ENCODE assay signal across 18 cellular contexts in genomic region chr5:77398896-77399295, GRCh38.
DNase-seq lines count a peak whose midpoint lies in the region; ATAC-seq, FAIRE-seq and TF ChIP-seq lines count a peak whose summit lies in the region.
"Had no signal": no experiment of that assay in that cellular context is flagged by ENCODE, and none has a peak within 500 bp of the region (broad histone marks: within the 10 kb centered on the region; RNA-seq: fewer than 3 reads in every experiment).

No MANE protein-coding gene starts in this region.

- H3K18ac ChIP-seq in H1 (ENCODE audit: extremely low read depth, low read length) = no peak overlapping the region

- H3K14ac ChIP-seq in H1 (ENCODE audit: insufficient read length) = no peak overlapping the region

- H2BK20ac ChIP-seq in H1 (ENCODE audit: low read length) = no peak overlapping the region

- no peaks in the 10 kb centered on the region for H3K23me2 ChIP-seq in H1 (ENCODE audit: low read depth, low read length)

- H4K91ac ChIP-seq in H1 (replicated peaks; ENCODE audit: insufficient read length, low read length) = no peak overlapping the region

- H4K5ac ChIP-seq in H1 (ENCODE audit: insufficient read length, low read depth, low read length) = no peak overlapping the region

- no peaks in the 10 kb centered on the region for H3K79me1 ChIP-seq in H1 (ENCODE audit: low read depth, low read length)

- TF ChIP-seq CTCF in GM23338 (conservative IDR thresholded peaks at IDR 0.05; ENCODE audit: low read depth in 2 of 2) = no peak
- TF ChIP-seq CTCF in H1 (IDR thresholded peaks at IDR 0.05; ENCODE audit: control extremely low read depth in 1 of 3, insufficient read depth in 1 of 3, low read depth in 1 of 3, low read length in 3 of 3) = no peak

- no peak for TF ChIP-seq EP300 in H1 (IDR thresholded peaks at IDR 0.05; ENCODE audit: borderline replicate concordance in 1 of 2, low read depth in 2 of 2, low read length in 2 of 2)

- FAIRE-seq in H1 (lab: Jason Lieb, UNC) = no peak
- FAIRE-seq: RCC 7860 had no signal

- intact Hi-C loops in activated T-helper 1 cell treated with anti-CD3 and anti-CD28 coated beads, Interleukin-12 subunit alpha, Interleukin-12 subunit beta, Interleukin-2, Interleukin-4 antibody, amounts not matched to agents 30 ng/mL and 10 ng/mL and 1 ng/mL, durations not matched to agents 14 hours and 24 hours and 36 hours (cut with micrococcal nuclease) = no loop called here

- no peak overlapping the region for H3K27ac Mint-ChIP-seq in GM23338
- H3K27ac Mint-ChIP-seq in activated T-helper 1 cell treated with anti-CD3 and anti-CD28 coated beads, Interleukin-12 subunit alpha, Interleukin-12 subunit beta, Interleukin-2, Interleukin-4 antibody, amounts not matched to agents 30 ng/mL and 10 ng/mL and 1 ng/mL, durations not matched to agents 14 hours and 24 hours and 36 hours = no peak overlapping the region

- no peak overlapping the region for H3K4me3 Mint-ChIP-seq in GM23338
- H3K4me3 Mint-ChIP-seq in activated T-helper 1 cell treated with anti-CD3 and anti-CD28 coated beads, Interleukin-12 subunit alpha, Interleukin-12 subunit beta, Interleukin-2, Interleukin-4 antibody, amounts not matched to agents 30 ng/mL and 10 ng/mL and 1 ng/mL, durations not matched to agents 14 hours and 24 hours and 36 hours = no peak overlapping the region
- H3K4me3 Mint-ChIP-seq: CD4-positive, alpha-beta memory T cell had no signal

- CTCF ChIA-PET in H1 (lab: Charles Lee; ENCODE audit: partially characterized antibody) = interaction anchor here (1.3 kb wide), 1 partner anchor 19 kb away, joined by 3 read pairs; no protein-coding TSS in a partner anchor

- H3K4me1 Mint-ChIP-seq in GM23338 = peaks cover 7% of the 10 kb centered on the region; the same call in 2 of the 3 replicates
- peaks cover 6% of the 10 kb centered on the region for H3K4me1 Mint-ChIP-seq in activated T-helper 1 cell treated with anti-CD3 and anti-CD28 coated beads, Interleukin-12 subunit alpha, Interleukin-12 subunit beta, Interleukin-2, Interleukin-4 antibody, amounts not matched to agents 30 ng/mL and 10 ng/mL and 1 ng/mL, durations not matched to agents 14 hours and 24 hours and 36 hours (ENCODE audit: low read depth)

- POLR2A ChIA-PET in H1 (lab: Charles Lee; ENCODE audit: partially characterized antibody) = no interaction called here

- DNase-seq in GM23338 (ENCODE audit: low spot score) (peak; percentile 35), H1 (ENCODE audit: low read depth in 1 of 2, low spot score in 2 of 2) (no peak), DMS53 (lab: John Stamatoyannopoulos, UW) (no peak)
- no peak for DNase-seq in activated T-helper 1 cell treated with anti-CD3 and anti-CD28 coated beads, Interleukin-12 subunit alpha, Interleukin-12 subunit beta, Interleukin-2, Interleukin-4 antibody, amounts not matched to agents 30 ng/mL and 10 ng/mL and 1 ng/mL, durations not matched to agents 14 hours and 24 hours and 36 hours (ENCODE audit: low spot score)
- DNase-seq: CD4-positive, alpha-beta memory T cell; GM23248; HCEC 1CT; KG1; NCI-H1105; NCI-H146; NCI-H2029; NCI-H345; OCI-M1 had no signal

- H3K23ac ChIP-seq in H1 (ENCODE audit: insufficient read length) = no peak overlapping the region

- H3K79me2 ChIP-seq in GM23338 (replicated peaks; ENCODE audit: insufficient read depth) (no peaks in the 10 kb centered on the region), H1 (ENCODE audit: control insufficient read depth in 1 of 2, insufficient read depth in 2 of 2, low read length in 2 of 2) (no peaks in the 10 kb centered on the region)

- TF ChIP-seq RAD21 in H1 (IDR thresholded peaks at IDR 0.05 in 1 of 2, conservative IDR thresholded peaks at IDR 0.05 in 1 of 2; ENCODE audit: low read depth in 2 of 2, low read length in 2 of 2) = no peak

- 0 out of 2 replicates have a peak overlapping the region, but pooled peaks have one; percentile 23 for H2BK12ac ChIP-seq in H1 (ENCODE audit: low read depth, low read length)

- H3K27ac ChIP-seq in GM23338 (ENCODE audit: low read depth) (no peak overlapping the region), H1 (ENCODE audit: low read depth, low read length) (no peak overlapping the region), mesodermal cell (ENCODE audit: low read depth, low read length, severe bottlenecking) (peak overlapping the region; percentile 6)
- H3K27ac ChIP-seq: GM23248 had no signal

- no peaks in the 10 kb centered on the region for H3K36me3 Mint-ChIP-seq in GM23338 (ENCODE audit: low read depth)
- H3K36me3 Mint-ChIP-seq in activated T-helper 1 cell treated with anti-CD3 and anti-CD28 coated beads, Interleukin-12 subunit alpha, Interleukin-12 subunit beta, Interleukin-2, Interleukin-4 antibody, amounts not matched to agents 30 ng/mL and 10 ng/mL and 1 ng/mL, durations not matched to agents 14 hours and 24 hours and 36 hours (ENCODE audit: low read depth) = no peaks in the 10 kb centered on the region
- H3K36me3 Mint-ChIP-seq: CD4-positive, alpha-beta memory T cell had no signal

- ATAC-seq in GM23338 = peak; percentile 53
- no peak for ATAC-seq in GM19395 (IDR thresholded peaks at IDR 0.05; ENCODE audit: unreplicated experiment)
- ATAC-seq in GM19397 (IDR thresholded peaks at IDR 0.05; ENCODE audit: unreplicated experiment) = no peak
- ATAC-seq: Right ventricle myocardium inferior had no signal

- H3K9me3 ChIP-seq in H1 (ENCODE audit: insufficient read depth in 2 of 2, low read depth in 1 of 2, low read length in 1 of 2) = no peaks in the 10 kb centered on the region
- no peaks in the 10 kb centered on the region for H3K9me3 ChIP-seq in mesodermal cell (ENCODE audit: control insufficient read depth, low read length)

- no peaks in the 10 kb centered on the region for H3K36me3 ChIP-seq in GM23338 (ENCODE audit: insufficient read depth)
- H3K36me3 ChIP-seq in H1 (ENCODE audit: control insufficient read depth in 2 of 4, insufficient read depth in 4 of 4, low read length in 3 of 4) = no peaks in the 10 kb centered on the region
- no peaks in the 10 kb centered on the region for H3K36me3 ChIP-seq in mesodermal cell (ENCODE audit: control insufficient read depth, insufficient read depth, low read length)

- no peaks in the 10 kb centered on the region for H3F3A ChIP-seq in GM23338 (replicated peaks; ENCODE audit: low read depth)

- H4K8ac ChIP-seq in H1 (ENCODE audit: extremely low read depth, insufficient read depth, low read length) = no peak overlapping the region

- H4K20me1 ChIP-seq in GM23338 (replicated peaks; ENCODE audit: insufficient read depth) (no peaks in the 10 kb centered on the region), H1 (replicated peaks in 1 of 2; ENCODE audit: control insufficient read depth in 1 of 2, insufficient read depth in 2 of 2, low read length in 2 of 2) (no peaks in the 10 kb centered on the region)

- no peak overlapping the region for H3K4ac ChIP-seq in H1 (replicated peaks; ENCODE audit: insufficient read length, low read depth, low read length)

- no peak overlapping the region for H3K56ac ChIP-seq in H1 (replicated peaks; ENCODE audit: insufficient read length, low read depth, low read length)

- H3K9ac ChIP-seq in H1 (replicated peaks in 1 of 4; ENCODE audit: extremely low read depth in 1 of 4, low read depth in 3 of 4, low read length in 3 of 4) = no peak overlapping the region
- H3K9ac ChIP-seq: GM23248 had no signal

- H3K27me3 ChIP-seq in GM23338 (ENCODE audit: insufficient read depth) (no peaks in the 10 kb centered on the region), H1 (replicated peaks in 1 of 4; ENCODE audit: control insufficient read depth in 3 of 4, extremely low read depth in 1 of 4, insufficient read depth in 3 of 4, low read length in 3 of 4) (no peaks in the 10 kb centered on the region)

- no peak overlapping the region for H2BK5ac ChIP-seq in H1 (ENCODE audit: low read depth, low read length)

- H3K9me2 ChIP-seq in GM23338 (ENCODE audit: insufficient read depth) = no peaks in the 10 kb centered on the region

- H3K9me3 Mint-ChIP-seq in GM23338 = no peaks in the 10 kb centered on the region
- no peaks in the 10 kb centered on the region for H3K9me3 Mint-ChIP-seq in activated T-helper 1 cell treated with anti-CD3 and anti-CD28 coated beads, Interleukin-12 subunit alpha, Interleukin-12 subunit beta, Interleukin-2, Interleukin-4 antibody, amounts not matched to agents 30 ng/mL and 10 ng/mL and 1 ng/mL, durations not matched to agents 14 hours and 24 hours and 36 hours
- H3K9me3 Mint-ChIP-seq: CD4-positive, alpha-beta memory T cell had no signal

- H3K4me2 ChIP-seq in GM23338 = no peak overlapping the region
- no peak overlapping the region for H3K4me2 ChIP-seq in H1 (ENCODE audit: insufficient read depth in 1 of 2, low read depth in 2 of 2, low read length in 2 of 2)

- H3K4me3 ChIP-seq in GM23338 = no peak overlapping the region
- no peak overlapping the region for H3K4me3 ChIP-seq in H1 (ENCODE audit: extremely low read depth in 1 of 4, insufficient read depth in 2 of 4, low read depth in 3 of 4, low read length in 4 of 4)
- H3K4me3 ChIP-seq in mesodermal cell (ENCODE audit: extremely low read depth, insufficient read depth, low read length, poor library complexity, severe bottlenecking) = no peak overlapping the region
- H3K4me3 ChIP-seq: GM23248 had no signal

- H3K4me1 ChIP-seq in GM23338 (ENCODE audit: insufficient read depth) = peaks cover 12% of the 10 kb centered on the region; the same call in 1 of the 2 replicates
- H3K4me1 ChIP-seq in H1 (replicated peaks in 1 of 4; ENCODE audit: control insufficient read depth in 3 of 4, insufficient read depth in 4 of 4, low read length in 3 of 4) = peaks cover 0 to 5% (median 0%) of the 10 kb centered on the region in 4 experiments; a peak in 1 of 7 replicates
- H3K4me1 ChIP-seq in mesodermal cell (ENCODE audit: control insufficient read depth, insufficient read depth, low read length, poor library complexity, severe bottlenecking) = peaks cover 5% of the 10 kb centered on the region

- H2BK120ac ChIP-seq in H1 (replicated peaks; ENCODE audit: low read depth, low read length) = no peak overlapping the region

- TF ChIP-seq POLR2A in H1 (IDR thresholded peaks at IDR 0.05; ENCODE audit: control extremely low read depth in 1 of 2, low read depth in 2 of 2, low read length in 2 of 2) = no peak

- H2AFZ ChIP-seq in GM23338 (no peak overlapping the region), H1 (ENCODE audit: low read length) (no peak overlapping the region)
- H2AFZ ChIP-seq: GM23248 had no signal

- no peak overlapping the region for H2BK15ac ChIP-seq in H1 (ENCODE audit: low read length)

- H2AK5ac ChIP-seq in H1 (ENCODE audit: low read depth, low read length) = no peak overlapping the region

- WGBS in H1 (ENCODE audit: extremely low coverage in 1 of 2, insufficient coverage in 1 of 2, insufficient read length in 1 of 2, insufficient replicate concordance in 2 of 2, low coverage in 1 of 2, low lambda C conversion rate in 2 of 2, missing lambda C conversion rate in 1 of 2), 2 experiments = 79% methylated on average over 8 of the region's 8 CpGs; no CpG with 5 or more reads in 1 of the 2 experiments
- 94% methylated on average over 5 to 6 of the region's 8 CpGs for WGBS in mesodermal cell (ENCODE audit: insufficient coverage in 2 of 2), 2 experiments

- H3K27me3 Mint-ChIP-seq in GM23338 (ENCODE audit: insufficient read depth, low read depth, poor library complexity) = no peaks in the 10 kb centered on the region
- H3K27me3 Mint-ChIP-seq in activated T-helper 1 cell treated with anti-CD3 and anti-CD28 coated beads, Interleukin-12 subunit alpha, Interleukin-12 subunit beta, Interleukin-2, Interleukin-4 antibody, amounts not matched to agents 30 ng/mL and 10 ng/mL and 1 ng/mL, durations not matched to agents 14 hours and 24 hours and 36 hours (ENCODE audit: insufficient read depth) = peaks cover 2% of the 10 kb centered on the region
- H3K27me3 Mint-ChIP-seq: CD4-positive, alpha-beta memory T cell had no signal
